Comparison of ENCODE assay signal across 4 cellular contexts in the genomic region with DNA sequence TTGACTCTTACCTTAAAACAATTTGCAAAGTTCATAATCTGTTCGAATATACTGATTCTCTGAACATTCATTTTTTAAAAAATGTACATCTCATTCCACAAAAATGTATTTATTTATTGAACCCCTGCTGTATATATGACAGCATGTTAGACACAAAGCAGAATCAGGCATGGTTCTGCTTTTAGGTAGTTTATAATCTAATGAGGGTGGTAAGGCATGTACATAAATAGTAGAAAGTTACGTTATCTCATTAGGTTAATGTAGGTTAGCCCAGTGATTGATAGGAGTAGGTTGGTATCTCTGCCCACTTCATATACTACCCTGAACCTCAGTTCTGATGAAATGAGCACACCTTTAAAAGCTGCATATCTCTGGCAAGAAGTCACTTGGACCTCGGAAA.
"Had no signal": no experiment of that assay in that cellular context is flagged by ENCODE, and none has a peak within 500 bp of the region (broad histone marks: within the 10 kb centered on the region; RNA-seq: fewer than 3 reads in every experiment).

No MANE protein-coding gene starts in this region.

- ATAC-seq: GM23338 had no signal

- DNase-seq: H9, HCEC 1CT, KBM-7 had no signal
